ENCODE assay signal across 7 cellular contexts in genomic region chr4:100508691-100509090, GRCh38. TPM values are rescaled to one million over a fixed set of nuclear protein-coding genes. Genes with fewer than 3 reads are reported as not detected.
"Had no signal": no experiment of that assay in that cellular context is flagged by ENCODE, and none has a peak within 500 bp of the region (broad histone marks: within the 10 kb centered on the region; RNA-seq: fewer than 3 reads in every experiment).

No MANE protein-coding gene starts in this region.

- DNase-seq: H9, HCEC 1CT, IMR-90 had no signal

- ATAC-seq: GM23338, K562 had no signal

- H3K4me3 ChIP-seq: GM23338, K562 had no signal

RNA-seq across cellular contexts. Expression of gene EMCN, which starts 9.1 kb away (rescaled TPM):
- total RNA-seq: GM23338, H1, H9, HT-29, IMR-90, K562 had no signal
